ENCODE assay signal across 8 cellular contexts in the genomic region with DNA sequence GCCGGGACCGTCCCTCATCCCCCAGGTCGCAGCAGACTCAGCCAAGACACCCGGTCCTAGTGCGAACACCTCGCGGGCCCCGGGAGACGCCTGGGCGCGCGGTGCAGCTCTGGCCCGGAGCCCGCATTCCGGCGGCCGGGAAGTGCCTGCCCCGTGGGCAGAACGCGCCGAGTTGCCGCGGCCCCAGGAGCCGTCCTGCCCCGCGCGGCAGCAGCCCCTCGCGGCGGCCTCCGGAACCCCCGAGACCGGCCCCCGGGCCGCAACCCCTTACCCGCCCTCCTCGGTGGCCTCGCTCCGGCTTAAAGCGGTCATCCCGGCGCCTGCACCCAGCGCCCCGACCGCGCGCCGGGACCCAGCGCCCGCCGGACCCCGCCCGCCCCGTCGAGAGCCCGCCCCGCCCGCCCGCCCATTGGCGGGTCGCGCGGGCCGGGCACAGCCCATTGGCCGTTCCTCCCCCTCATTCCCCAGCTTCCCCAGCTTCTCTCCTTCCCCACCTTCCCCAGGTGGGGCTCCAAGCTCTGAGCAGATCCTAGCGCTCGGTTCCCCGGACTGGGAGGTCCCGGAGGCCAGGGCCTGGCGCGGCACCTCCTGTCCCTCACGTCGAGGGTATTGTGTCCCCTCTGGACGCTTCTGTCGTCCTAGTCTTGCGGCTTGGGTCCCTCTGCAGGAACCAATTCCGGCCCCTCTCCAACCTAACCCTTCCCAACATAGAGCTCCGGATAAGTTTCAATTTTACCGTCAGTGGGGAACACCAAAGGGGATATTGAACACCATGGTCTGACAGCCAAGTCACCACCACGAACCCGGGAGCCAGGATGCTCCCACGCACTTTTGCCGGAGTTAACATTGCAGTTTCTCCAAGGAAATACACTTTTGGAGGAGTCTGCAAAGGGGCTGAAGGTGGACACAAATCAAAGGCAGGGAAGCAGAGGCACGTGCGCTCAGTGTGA. TPM values are rescaled to one million over a fixed set of nuclear protein-coding genes. Genes with fewer than 3 reads are reported as not detected.
DNase-seq lines count a peak whose midpoint lies in the region; ATAC-seq, FAIRE-seq and TF ChIP-seq lines count a peak whose summit lies in the region.

TSS of gene GRAMD2A (minus strand) at position 328 of the 950 bp plus-strand sequence.

- peak; percentile 66 for DNase-seq in GM19238 (ENCODE audit: insufficient read length, low spot score)
- DNase-seq in RCC 7860 (ENCODE audit: low spot score), result peak; percentile 23
- DNase-seq in choroid plexus epithelial cell (ENCODE audit: low read depth), result peak; percentile 31
- no peak for DNase-seq in right lobe of liver
- DNase-seq in stimulated activated CD8-positive, alpha-beta memory T cell treated with anti-CD3 and anti-CD28 coated beads, Interleukin-4, amount 100 ng/mL, for 48 hours, result peak; percentile 65
- DNase-seq in NOMO-1 treated with dmso at 0.1 percent for 144 hours (lab: John Stamatoyannopoulos, UW; ENCODE audit: unreplicated experiment), result no peak

- no peaks in the 10 kb centered on the region for H3K79me2 ChIP-seq in ACC112 (ENCODE audit: control insufficient read depth, insufficient read depth, low read length, unreplicated experiment)

- 33% methylated on average over 20 of the region's 85 CpGs for WGBS in right lobe of liver (ENCODE audit: insufficient coverage, low coverage, low lambda C conversion rate, missing lambda C conversion rate)

- TF ChIP-seq CTCF in choroid plexus epithelial cell (conservative IDR thresholded peaks at IDR 0.05; ENCODE audit: low read depth, low read length) (no peak), right lobe of liver (IDR thresholded peaks at IDR 0.05) (no peak)

- TF ChIP-seq POLR2A in right lobe of liver (IDR thresholded peaks at IDR 0.05), result no peak

- ATAC-seq in right lobe of liver (peak; percentile 3 to 32 (median 16)), GM21367 (IDR thresholded peaks at IDR 0.05; ENCODE audit: unreplicated experiment) (no peak)

- H3K27me3 ChIP-seq in ACC112 (ENCODE audit: insufficient read depth, low read length), result no peaks in the 10 kb centered on the region
- H3K27me3 ChIP-seq in right lobe of liver, result peaks cover 0 to 8% of the 10 kb centered on the region in 2 donors

- H2AFZ ChIP-seq in ACC112 (ENCODE audit: low read length, unreplicated experiment), result no peak within 1 kb of the TSS

- H3K27ac ChIP-seq in ACC112 (ENCODE audit: low read depth, low read length) (no peak within 1 kb of the TSS), right lobe of liver (no peak within 1 kb of the TSS)

- H3K4me3 ChIP-seq in ACC112 (ENCODE audit: low read depth, low read length), result peak within 1 kb of the TSS; percentile 37; the same call in 1 of the 2 replicates
- H3K4me3 ChIP-seq in choroid plexus epithelial cell (ENCODE audit: low read depth, low read length), result peak within 1 kb of the TSS; percentile 53
- H3K4me3 ChIP-seq in right lobe of liver, result peak within 1 kb of the TSS in 2 of 3 donors; percentile 13 to 29

- H3K9me3 ChIP-seq in right lobe of liver, result no peaks in the 10 kb centered on the region

- peaks cover 44% of the 10 kb centered on the region for H3K36me3 ChIP-seq in ACC112 (ENCODE audit: insufficient read depth, low read length)
- peaks cover 0 to 4% (median 0%) of the 10 kb centered on the region in 4 donors for H3K36me3 ChIP-seq in right lobe of liver

- intact Hi-C loops in right lobe of liver (cut with DNase I), result loop anchor here in 1 of 2 donors (10.0 kb wide), 1 partner anchor 87 kb away; no protein-coding TSS in a partner anchor

- no peaks in the 10 kb centered on the region for H3K4me1 ChIP-seq in ACC112 (ENCODE audit: control insufficient read depth, insufficient read depth, low read length, unreplicated experiment)
- H3K4me1 ChIP-seq in right lobe of liver, result peaks cover 0 to 5% (median 0%) of the 10 kb centered on the region in 4 donors

- no peak for FAIRE-seq in RCC 7860 (lab: Jason Lieb, UNC)

RNA-seq across cellular contexts. Expression of gene GRAMD2A, which starts in this region (rescaled TPM):
- not detected for total RNA-seq in right lobe of liver

Comparison
In these comparisons a context has a peak if more than half of its experiments do, and no peak if none do; other contexts are left out.
1. Peak in ATAC-seq and H3K4me3 ChIP-seq in right lobe of liver; RNA of the gene not detected or under 1 TPM.
2. DNase-seq: peak in GM19238 (single experiment), RCC 7860 (single experiment), choroid plexus epithelial cell (single experiment) and stimulated activated CD8-positive, alpha-beta memory T cell treated with anti-CD3 and anti-CD28 coated beads, Interleukin-4, amount 100 ng/mL, for 48 hours (single experiment); none in right lobe of liver (0 of 3) and NOMO-1 treated with dmso at 0.1 percent for 144 hours (single experiment).
3. Peak in every context shown above with its lines, with median percentiles within 50 percentile points of each other: H3K4me3 ChIP-seq.